8 cellular contexts compared by ENCODE assay signal in the genomic region with DNA sequence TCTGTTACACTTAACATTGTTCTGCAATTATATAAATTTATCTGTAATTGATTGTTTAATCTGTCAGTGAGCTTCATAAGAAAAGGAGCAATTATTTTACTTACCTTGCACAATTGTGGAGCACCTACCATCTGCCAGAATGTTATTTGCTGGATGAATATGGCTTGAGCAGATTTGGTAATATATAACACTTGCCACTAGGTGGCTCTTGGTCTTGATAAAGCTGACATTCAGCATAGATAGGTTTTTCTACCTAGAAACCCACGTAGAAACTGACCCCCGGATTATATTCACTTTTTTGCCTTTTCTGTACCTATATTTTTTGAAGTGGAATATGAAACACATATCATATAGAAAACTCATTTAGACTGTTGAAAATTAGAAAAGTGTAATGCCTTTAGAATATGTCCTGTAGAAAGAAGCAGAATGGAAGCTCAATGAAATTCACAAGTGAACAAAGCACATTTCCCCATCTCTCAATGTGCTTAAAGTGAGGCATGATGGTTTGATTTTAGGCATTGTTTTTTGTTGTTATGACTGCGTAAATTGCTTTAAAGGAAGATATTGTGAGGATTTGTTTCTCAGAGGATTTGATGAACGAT. TPM values are rescaled to one million over a fixed set of nuclear protein-coding genes. Genes with fewer than 3 reads are reported as not detected.
DNase-seq lines count a peak whose midpoint lies in the region; ATAC-seq, FAIRE-seq and TF ChIP-seq lines count a peak whose summit lies in the region.

No MANE protein-coding gene starts in this region.

- H3K9me3 ChIP-seq in thyroid gland: no peaks in the 10 kb centered on the region

- ATAC-seq in GM19463 (IDR thresholded peaks at IDR 0.05; ENCODE audit: unreplicated experiment) (peak; percentile 76), HG03196 (IDR thresholded peaks at IDR 0.05; ENCODE audit: unreplicated experiment) (no peak)

- peaks cover 21 to 26% of the 10 kb centered on the region in 2 donors for H3K4me1 ChIP-seq in thyroid gland

- peak overlapping the region in 1 of 3 donors; percentile 36 for H3K27ac ChIP-seq in thyroid gland

- FAIRE-seq in HTR-8/SVneo (lab: Jason Lieb, UNC): no peak

- intact Hi-C loops in thyroid gland (cut with DNase I): loop anchor here (5.0 to 10.0 kb wide), 2 partner anchors 82 to 305 kb away; no protein-coding TSS in a partner anchor

- TF ChIP-seq CTCF in kidney epithelial cell (IDR thresholded peaks at IDR 0.05; ENCODE audit: insufficient read depth, low read length, poor library complexity, severe bottlenecking) (peak; percentile 60), thyroid gland (IDR thresholded peaks at IDR 0.05) (peak; percentile 43 to 70 (median 62))

- no peak for TF ChIP-seq POLR2A in thyroid gland (IDR thresholded peaks at IDR 0.05)

- H3K4me3 ChIP-seq in kidney epithelial cell (ENCODE audit: low read depth, low read length) (no peak overlapping the region), thyroid gland (replicated peaks in 1 of 3) (no peak overlapping the region)

- H3K27me3 ChIP-seq in kidney epithelial cell (ENCODE audit: control insufficient read depth, insufficient read depth, low read length) (no peaks in the 10 kb centered on the region), thyroid gland (no peaks in the 10 kb centered on the region)

- DNase-seq in DMS114 treated with DMSO at 0.1 percent for 48 hours (lab: John Stamatoyannopoulos, UW; ENCODE audit: unreplicated experiment) (peak; percentile 42), HTR-8/SVneo (ENCODE audit: insufficient read length, low spot score) (peak; percentile 45), NOMO-1 treated with DMSO at 0.1 percent for 48 hours (lab: John Stamatoyannopoulos, UW; ENCODE audit: unreplicated experiment) (peak; percentile 75), kidney epithelial cell (ENCODE audit: low read depth) (no peak), thyroid gland (no peak)
- peak; percentile 41 for DNase-seq in central memory CD4-positive, alpha-beta T cell

- no peaks in the 10 kb centered on the region for H3K36me3 ChIP-seq in kidney epithelial cell (ENCODE audit: control insufficient read depth, insufficient read depth, low read length)
- no peaks in the 10 kb centered on the region for H3K36me3 ChIP-seq in thyroid gland

- 42 to 43% methylated on average over 4 of the region's 4 CpGs for WGBS in thyroid gland, 2 donors

RNA-seq across cellular contexts. Expression of gene RBPJ, which starts 9.5 kb away (rescaled TPM):
- total RNA-seq in kidney epithelial cell (29.7 and 82.2 TPM in 2 replicates), thyroid gland (10 to 100 TPM; 60.4 to 99.3 (median 78.5) TPM)

Comparison
In these comparisons a context has a peak if more than half of its experiments do, and no peak if none do; other contexts are left out.
1. DNase-seq: peak in DMS114 treated with DMSO at 0.1 percent for 48 hours (single experiment), HTR-8/SVneo (single experiment), NOMO-1 treated with DMSO at 0.1 percent for 48 hours (single experiment) and central memory CD4-positive, alpha-beta T cell (single experiment); none in kidney epithelial cell (single experiment) and thyroid gland (0 of 2).